ENCODE assay signal across 2 cellular contexts in genomic region chr18:12155996-12156395, GRCh38.
A peak's percentile ranks its signal among the peaks of the same experiment; 100 is the strongest.
TF ChIP-seq lines count a peak whose summit lies in the region.

No MANE protein-coding gene starts in this region.

TF ChIP-seq in HEK293, 187 proteins besides CTCF, POLR2A, EP300 and RAD21 (continued from another document):
- no peak for TF ChIP-seq ZBTB10 (tag by site-specific recombination; IDR thresholded peaks at IDR 0.05)

TF ChIP-seq in K562, 482 proteins besides CTCF, POLR2A, EP300 and RAD21 (continued from another document):
- TF ChIP-seq THAP12 (CRISPR knock-in tag; IDR thresholded peaks at IDR 0.05) (no peak), TSHZ1 (CRISPR knock-in tag; IDR thresholded peaks at IDR 0.05) (no peak), ERF (CRISPR knock-in tag; IDR thresholded peaks at IDR 0.05) (no peak), ZBTB7A (IDR thresholded peaks at IDR 0.05; ENCODE audit: borderline replicate concordance, control insufficient read depth, low read depth, low read length) (no peak), SAFB2 (IDR thresholded peaks at IDR 0.05; ENCODE audit: borderline replicate concordance, low read depth, low read length, severe bottlenecking) (no peak), ATF6 (CRISPR knock-in tag; IDR thresholded peaks at IDR 0.05) (no peak), NKRF (IDR thresholded peaks at IDR 0.05; ENCODE audit: borderline replicate concordance) (no peak), EWSR1 (IDR thresholded peaks at IDR 0.05; ENCODE audit: borderline replicate concordance, low read depth, partially characterized antibody) (no peak), KDM1A (IDR thresholded peaks at IDR 0.05) (no peak), GTF3C2 (IDR thresholded peaks at IDR 0.05; ENCODE audit: borderline replicate concordance, extremely low read depth, insufficient read length) (no peak), MAFG (tag; conservative IDR thresholded peaks at IDR 0.05) (no peak), ZBTB34 (CRISPR knock-in tag; IDR thresholded peaks at IDR 0.05) (no peak), VEZF1 (CRISPR knock-in tag; IDR thresholded peaks at IDR 0.05) (peak; percentile 56), ARID1B (IDR thresholded peaks at IDR 0.05) (no peak), ZNF778 (CRISPR knock-in tag; IDR thresholded peaks at IDR 0.05) (no peak), MYNN (IDR thresholded peaks at IDR 0.05) (no peak), MYNN (CRISPR knock-in tag; IDR thresholded peaks at IDR 0.05) (no peak), E2F3 (CRISPR knock-in tag; IDR thresholded peaks at IDR 0.05) (no peak), BCL6 (CRISPR knock-in tag; IDR thresholded peaks at IDR 0.05) (no peak), TCF7L2 (IDR thresholded peaks at IDR 0.05; ENCODE audit: low read depth, low read length) (no peak), USF2 (CRISPR knock-in tag; IDR thresholded peaks at IDR 0.05) (peak; percentile 15; the same call in 1 of the 2 replicates)
